ENCODE assay signal across 8 cellular contexts in genomic region chr12:128817115-128818015, GRCh38. TPM values are rescaled to one million over a fixed set of nuclear protein-coding genes. Genes with fewer than 3 reads are reported as not detected.
DNase-seq lines count a peak whose midpoint lies in the region; ATAC-seq, FAIRE-seq and TF ChIP-seq lines count a peak whose summit lies in the region.

No MANE protein-coding gene starts in this region.

- H3K27ac ChIP-seq in colonic mucosa (peak overlapping the region; percentile 1), small intestine (ENCODE audit: low read depth in 1 of 2, low read length in 1 of 2) (peak overlapping the region in 1 of 2 donors; percentile 18)

- peak; percentile 35 for ATAC-seq in GM18505 (IDR thresholded peaks at IDR 0.05; ENCODE audit: unreplicated experiment)

- 56 to 68% (median 68%) methylated on average over 8 of the region's 8 CpGs for WGBS in small intestine, 3 donors

- H3K4me3 ChIP-seq in colonic mucosa (no peak overlapping the region), small intestine (ENCODE audit: low read depth in 1 of 2, low read length in 2 of 2) (no peak overlapping the region)

- H3K4me1 ChIP-seq in colonic mucosa: peaks cover 6% of the 10 kb centered on the region
- peaks cover 0 to 12% of the 10 kb centered on the region in 2 donors for H3K4me1 ChIP-seq in small intestine (ENCODE audit: control insufficient read depth in 2 of 2, insufficient read depth in 1 of 2, low read depth in 1 of 2, low read length in 1 of 2)

- FAIRE-seq in H54 (lab: Jason Lieb, UNC): peak; percentile 11
- FAIRE-seq in small intestine (lab: Jason Lieb, UNC): no peak

- TF ChIP-seq CTCF in colonic mucosa (IDR thresholded peaks at IDR 0.05): no peak

- no peaks in the 10 kb centered on the region for H3K36me3 ChIP-seq in colonic mucosa
- peaks cover 4 to 7% of the 10 kb centered on the region in 2 donors for H3K36me3 ChIP-seq in small intestine (ENCODE audit: control insufficient read depth in 2 of 2, insufficient read depth in 2 of 2, low read length in 2 of 2)

- H3K27me3 ChIP-seq in colonic mucosa (no peaks in the 10 kb centered on the region), small intestine (ENCODE audit: control insufficient read depth in 2 of 2, insufficient read depth in 2 of 2, low read length in 2 of 2) (no peaks in the 10 kb centered on the region)

- DNase-seq in H54 (ENCODE audit: insufficient read length, low spot score) (peak; percentile 56), NCI-H2227 treated with DMSO at 0.1 percent for 48 hours (lab: John Stamatoyannopoulos, UW) (peak; percentile 57), colonic mucosa (no peak), mucosa of gallbladder (ENCODE audit: low spot score) (peak; percentile 75), DMS79 treated with DMSO at 0.1 percent for 48 hours (lab: John Stamatoyannopoulos, UW) (no peak), small intestine (no peak)
- no peak for DNase-seq in stimulated activated naive CD4-positive, alpha-beta T cell treated with Interleukin-2 at 50 U/mL for 16 hours (lab: John Stamatoyannopoulos, UW)

- H3K9me3 ChIP-seq in colonic mucosa (no peaks in the 10 kb centered on the region), small intestine (ENCODE audit: control insufficient read depth, low read depth) (no peaks in the 10 kb centered on the region)

- TF ChIP-seq POLR2A in GM18505 (IDR thresholded peaks at IDR 0.05; ENCODE audit: borderline replicate concordance, extremely low read depth, insufficient read depth, insufficient read length) (peak; percentile 39), H54 (IDR thresholded peaks at IDR 0.05; ENCODE audit: low read depth, low read length) (no peak)

- intact Hi-C loops in colonic mucosa (cut with DNase I): no loop called here

- H3K9ac ChIP-seq in colonic mucosa (ENCODE audit: low read depth in 2 of 2, low read length in 2 of 2): no peak overlapping the region

RNA-seq across cellular contexts. Expression of gene SLC15A4, which starts 6.4 kb away (rescaled TPM):
- 10 to 100 TPM; 12.0 to 12.8 TPM for total RNA-seq in colonic mucosa
- total RNA-seq in mucosa of gallbladder: 28.6 TPM
- 10 to 100 TPM in 1 of 3 donors, 1 to 10 TPM in 2; 6.5 to 10.2 (median 6.8) TPM for polyA plus RNA-seq in small intestine

RNA-seq across cellular contexts. Expression of gene GLT1D1, which starts 35.9 kb away (rescaled TPM):
- total RNA-seq in colonic mucosa (under 1 TPM; 0.17 to 0.45 TPM), mucosa of gallbladder (3.3 TPM)
- polyA plus RNA-seq in small intestine: under 1 TPM in 1 of 3 donors, not detected in 2; 0.67 TPM

Comparison
In these comparisons a context has a peak if more than half of its experiments do, and no peak if none do; other contexts are left out.
1. DNase-seq: peak in H54 (single experiment), NCI-H2227 treated with DMSO at 0.1 percent for 48 hours (single experiment) and mucosa of gallbladder (single experiment); none in colonic mucosa (single experiment), DMS79 treated with DMSO at 0.1 percent for 48 hours (single experiment), small intestine (single experiment) and stimulated activated naive CD4-positive, alpha-beta T cell treated with Interleukin-2 at 50 U/mL for 16 hours (single experiment).